1 cellular context compared by ENCODE assay signal in genomic region chr11:45930031-45930794, GRCh38.
TF ChIP-seq lines count a peak whose summit lies in the region.

No MANE protein-coding gene starts in this region.

TF ChIP-seq in GM12878, 131 proteins besides CTCF, POLR2A, EP300 and RAD21 (continues in another document):
- TF ChIP-seq IRF5 (IDR thresholded peaks at IDR 0.05; ENCODE audit: borderline replicate concordance) (no peak), YY1 (IDR thresholded peaks at IDR 0.05; ENCODE audit: low read depth, low read length) (peak; percentile 46; the same call in 1 of the 2 replicates), ZNF274 (IDR thresholded peaks at IDR 0.05; ENCODE audit: insufficient read depth, insufficient read length) (no peak), ZNF687 (IDR thresholded peaks at IDR 0.05) (peak; percentile 68), KAT2A (conservative IDR thresholded peaks at IDR 0.05; ENCODE audit: control insufficient read depth, low read depth, low read length) (no peak), SIX5 (IDR thresholded peaks at IDR 0.05; ENCODE audit: low read depth, low read length, severe bottlenecking) (peak; percentile 11), ZNF384 (IDR thresholded peaks at IDR 0.05; ENCODE audit: borderline replicate concordance, low read depth, low read length) (peak; percentile 52; the same call in 1 of the 2 replicates), MEF2B (IDR thresholded peaks at IDR 0.05; ENCODE audit: partially characterized antibody, poor library complexity, severe bottlenecking) (peak; percentile 99), MLLT1 (IDR thresholded peaks at IDR 0.05) (no peak), ETV6 (conservative IDR thresholded peaks at IDR 0.05 in 1 of 2, IDR thresholded peaks at IDR 0.05 in 1 of 2; ENCODE audit: borderline replicate concordance in 1 of 2, low read depth in 1 of 2) (peak in 1 of 2 experiments; percentile 77; a peak in 2 of 4 replicates), NR2C1 (IDR thresholded peaks at IDR 0.05) (no peak), BHLHE40 (IDR thresholded peaks at IDR 0.05; ENCODE audit: borderline replicate concordance in 1 of 2, low read depth in 2 of 2, low read length in 1 of 2) (peak; percentile 99), SMARCA5 (IDR thresholded peaks at IDR 0.05) (0 out of 2 replicates have a peak, but pooled peaks have one; percentile 31), BCL3 (IDR thresholded peaks at IDR 0.05; ENCODE audit: borderline replicate concordance, insufficient read depth, low read depth, low read length, poor library complexity, severe bottlenecking) (peak; percentile 66), BRCA1 (IDR thresholded peaks at IDR 0.05; ENCODE audit: low read depth, low read length) (no peak), ATF2 (IDR thresholded peaks at IDR 0.05; ENCODE audit: low read length) (peak; percentile 86), REST (IDR thresholded peaks at IDR 0.05; ENCODE audit: low read depth, low read length) (no peak), RB1 (IDR thresholded peaks at IDR 0.05; ENCODE audit: borderline replicate concordance) (peak; percentile 65; the same call in 1 of the 2 replicates), WRNIP1 (IDR thresholded peaks at IDR 0.05; ENCODE audit: borderline replicate concordance, low read depth, low read length) (no peak), ZBED1 (IDR thresholded peaks at IDR 0.05; ENCODE audit: borderline replicate concordance) (no peak; the same call in 1 of the 2 replicates), GATAD2B (conservative IDR thresholded peaks at IDR 0.05; ENCODE audit: low read depth) (peak; percentile 97), SKIL (IDR thresholded peaks at IDR 0.05; ENCODE audit: low read depth, poor library complexity, severe bottlenecking) (peak; percentile 50), POLR2AphosphoS2 (IDR thresholded peaks at IDR 0.05; ENCODE audit: low read depth, low read length) (peak; percentile 71; the same call in 1 of the 2 replicates), NFIC (IDR thresholded peaks at IDR 0.05; ENCODE audit: low read depth, low read length) (peak; percentile 86), GABPA (IDR thresholded peaks at IDR 0.05; ENCODE audit: low read depth) (peak; percentile 76), TAF1 (IDR thresholded peaks at IDR 0.05; ENCODE audit: borderline replicate concordance, low read depth, low read length) (no peak), HDGF (IDR thresholded peaks at IDR 0.05) (no peak; the same call in 1 of the 2 replicates), JUNB (IDR thresholded peaks at IDR 0.05) (no peak), MXI1 (IDR thresholded peaks at IDR 0.05; ENCODE audit: low read depth, low read length) (peak; percentile 95), MYC (IDR thresholded peaks at IDR 0.05; ENCODE audit: insufficient read depth, insufficient read length, insufficient replicate concordance, low read length, severe bottlenecking) (no peak), IRF3 (IDR thresholded peaks at IDR 0.05) (no peak), HSF1 (IDR thresholded peaks at IDR 0.05; ENCODE audit: low read depth, low read length) (no peak), RUNX3 (IDR thresholded peaks at IDR 0.05; ENCODE audit: low read length) (peak; percentile 95), SREBF1 (IDR thresholded peaks at IDR 0.05; ENCODE audit: low read length) (peak; percentile 72), FOXM1 (IDR thresholded peaks at IDR 0.05; ENCODE audit: low read depth, low read length) (peak; percentile 85), CBX3 (IDR thresholded peaks at IDR 0.05; ENCODE audit: borderline replicate concordance, low read depth) (no peak), CHD1 (IDR thresholded peaks at IDR 0.05; ENCODE audit: low read depth, low read length) (no peak)
